ENCODE assay signal across 2 cellular contexts in genomic region chr7:138400400-138400886, GRCh38.
TF ChIP-seq lines count a peak whose summit lies in the region.

No MANE protein-coding gene starts in this region.

TF ChIP-seq in GM23338, 12 proteins besides CTCF, POLR2A, EP300 and RAD21:
- TF ChIP-seq JUNB (IDR thresholded peaks at IDR 0.05; ENCODE audit: unreplicated experiment) (no peak), ZNF331 (CRISPR knock-in tag; IDR thresholded peaks at IDR 0.05; ENCODE audit: low read depth) (no peak), REST (IDR thresholded peaks at IDR 0.05; ENCODE audit: unreplicated experiment) (no peak), CREB1 (CRISPR knock-in tag; IDR thresholded peaks at IDR 0.05; ENCODE audit: low read depth) (no peak), POLR2AphosphoS5 (IDR thresholded peaks at IDR 0.05; ENCODE audit: low read depth) (no peak)

TF ChIP-seq in H1, 55 proteins besides CTCF, POLR2A, EP300 and RAD21:
- TF ChIP-seq CBX8 (IDR thresholded peaks at IDR 0.05; ENCODE audit: borderline replicate concordance, low read depth, low read length) (no peak), SUZ12 (IDR thresholded peaks at IDR 0.05; ENCODE audit: low read length) (no peak), YY1 (IDR thresholded peaks at IDR 0.05; ENCODE audit: low read depth, low read length) (no peak), NRF1 (IDR thresholded peaks at IDR 0.05; ENCODE audit: low read depth, low read length) (no peak)
TF ChIP-seq in H1: peak in this region for 0.
